In the genomic region with DNA sequence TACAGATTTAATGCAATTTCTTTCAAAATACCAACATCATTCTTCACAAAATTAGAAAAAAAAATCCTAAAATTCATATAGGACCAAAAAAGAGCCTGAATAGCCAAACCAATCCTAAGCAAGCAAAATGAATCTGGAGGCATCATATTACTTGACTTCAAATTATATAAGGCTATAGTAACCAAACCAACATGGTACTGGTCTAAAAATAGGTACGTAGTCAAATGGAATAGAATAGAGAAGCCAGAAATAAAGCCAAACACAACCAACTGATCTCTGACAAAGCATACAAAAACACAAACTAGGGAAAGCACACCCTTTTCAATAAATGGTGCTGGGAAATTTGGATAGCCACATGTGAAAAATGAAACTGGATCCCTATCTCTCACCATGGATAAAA, we compare ENCODE assay signal across 31 cellular contexts.
"Had no signal": no experiment of that assay in that cellular context is flagged by ENCODE, and none has a peak within 500 bp of the region (broad histone marks: within the 10 kb centered on the region; RNA-seq: fewer than 3 reads in every experiment).

No MANE protein-coding gene starts in this region.

- H3K27ac ChIP-seq: neural progenitor cell, ovary, parathyroid adenoma, right lobe of liver, sigmoid colon, skin epidermis, spleen, stomach, thoracic aorta, tibial artery, transverse colon, upper lobe of right lung, uterus had no signal

- H3K27me3 ChIP-seq: neural progenitor cell, ovary, right lobe of liver, sigmoid colon, stomach, tibial artery, transverse colon, upper lobe of right lung, uterus had no signal

- DNase-seq: naive thymus-derived CD4-positive, alpha-beta T cell; natural killer cell; occipital lobe; ovary; posterior cingulate gyrus; retina; right cardiac atrium; right lobe of liver; sigmoid colon; spleen; stimulated activated CD4-positive, alpha-beta T cell treated with anti-CD3 and anti-CD28 coated beads, Interleukin-12 subunit alpha, Interleukin-12 subunit beta, amount 100 ng/mL, for 4 hours; stimulated activated CD4-positive, alpha-beta T cell treated with anti-CD3 and anti-CD28 coated beads, Interleukin-2, amount 100 ng/mL, for 24 hours; stimulated activated CD4-positive, alpha-beta T cell treated with anti-CD3 and anti-CD28 coated beads, Interleukin-2, amount 100 ng/mL, for 48 hours; stimulated activated CD4-positive, alpha-beta T cell treated with anti-CD3 and anti-CD28 coated beads, Interleukin-4, amount 100 ng/mL, for 24 hours; stimulated activated naive B cell treated with anti-CD40 and anti-IgM and Interleukin-4, amounts not matched to agents 10 μg/mL and 1 μg/mL and 100 μg/mL, for 72 hours; stimulated activated naive CD4-positive, alpha-beta T cell treated with Interleukin-2 at 50 U/mL for 16 hours; stomach; tibial artery; transverse colon; upper lobe of right lung; uterus had no signal

- H3K36me3 ChIP-seq: neural progenitor cell, ovary, right lobe of liver, sigmoid colon, spleen, stomach, thoracic aorta, tibial artery, transverse colon, upper lobe of right lung, uterus had no signal

- H3K9me3 ChIP-seq: ovary, right lobe of liver, tibial artery had no signal

- ATAC-seq: naive thymus-derived CD4-positive, alpha-beta T cell; natural killer cell; right cardiac atrium; right lobe of liver; stimulated activated effector memory CD8-positive, alpha-beta T cell treated with anti-CD3 and anti-CD28 coated beads, Interleukin-12 subunit alpha, Interleukin-12 subunit beta, amount 100 ng/mL, for 72 hours; stimulated activated naive B cell treated with anti-CD40 and anti-IgM and Interleukin-4, amounts not matched to agents 10 μg/mL and 1 μg/mL and 100 μg/mL, for 72 hours; upper lobe of right lung had no signal

- H3K4me3 Mint-ChIP-seq: naive thymus-derived CD4-positive, alpha-beta T cell; natural killer cell; nephron; neural progenitor cell; stimulated activated effector memory CD8-positive, alpha-beta T cell treated with anti-CD3 and anti-CD28 coated beads, Interleukin-12 subunit alpha, Interleukin-12 subunit beta, amount 100 ng/mL, for 72 hours; stimulated activated naive B cell treated with anti-CD40 and anti-IgM and Interleukin-4, amounts not matched to agents 10 μg/mL and 1 μg/mL and 100 μg/mL, for 72 hours; stimulated activated naive CD8-positive, alpha-beta T cell treated with anti-CD3 and anti-CD28 coated beads, Interleukin-15, Interleukin-2, amounts not matched to agents 100 ng/mL and 50 ng/mL, for 24 hours; type B pancreatic cell had no signal

- H3K4me1 Mint-ChIP-seq: naive thymus-derived CD4-positive, alpha-beta T cell; natural killer cell; neural progenitor cell; stimulated activated effector memory CD8-positive, alpha-beta T cell treated with anti-CD3 and anti-CD28 coated beads, Interleukin-12 subunit alpha, Interleukin-12 subunit beta, amount 100 ng/mL, for 72 hours; stimulated activated naive B cell treated with anti-CD40 and anti-IgM and Interleukin-4, amounts not matched to agents 10 μg/mL and 1 μg/mL and 100 μg/mL, for 72 hours had no signal

- H3K4me3 ChIP-seq: neural progenitor cell, ovary, right lobe of liver, sigmoid colon, skin epidermis, smooth muscle cell, spleen, stomach, thoracic aorta, tibial artery, transverse colon, upper lobe of right lung, uterus had no signal

- H3K4me1 ChIP-seq: neural progenitor cell, parathyroid adenoma, right lobe of liver, spleen, transverse colon, upper lobe of right lung had no signal

- H3K36me3 Mint-ChIP-seq: naive thymus-derived CD4-positive, alpha-beta T cell; neural progenitor cell; stimulated activated effector memory CD8-positive, alpha-beta T cell treated with anti-CD3 and anti-CD28 coated beads, Interleukin-12 subunit alpha, Interleukin-12 subunit beta, amount 100 ng/mL, for 72 hours; stimulated activated naive B cell treated with anti-CD40 and anti-IgM and Interleukin-4, amounts not matched to agents 10 μg/mL and 1 μg/mL and 100 μg/mL, for 72 hours; type B pancreatic cell had no signal

- H3K27ac Mint-ChIP-seq: naive thymus-derived CD4-positive, alpha-beta T cell; natural killer cell; nephron; neural progenitor cell; progenitor cell of endocrine pancreas; stimulated activated effector memory CD8-positive, alpha-beta T cell treated with anti-CD3 and anti-CD28 coated beads, Interleukin-12 subunit alpha, Interleukin-12 subunit beta, amount 100 ng/mL, for 72 hours; stimulated activated naive B cell treated with anti-CD40 and anti-IgM and Interleukin-4, amounts not matched to agents 10 μg/mL and 1 μg/mL and 100 μg/mL, for 72 hours; stimulated activated naive CD8-positive, alpha-beta T cell treated with anti-CD3 and anti-CD28 coated beads, Interleukin-15, Interleukin-2, amounts not matched to agents 100 ng/mL and 50 ng/mL, for 24 hours; type B pancreatic cell had no signal
